In the genomic region with DNA sequence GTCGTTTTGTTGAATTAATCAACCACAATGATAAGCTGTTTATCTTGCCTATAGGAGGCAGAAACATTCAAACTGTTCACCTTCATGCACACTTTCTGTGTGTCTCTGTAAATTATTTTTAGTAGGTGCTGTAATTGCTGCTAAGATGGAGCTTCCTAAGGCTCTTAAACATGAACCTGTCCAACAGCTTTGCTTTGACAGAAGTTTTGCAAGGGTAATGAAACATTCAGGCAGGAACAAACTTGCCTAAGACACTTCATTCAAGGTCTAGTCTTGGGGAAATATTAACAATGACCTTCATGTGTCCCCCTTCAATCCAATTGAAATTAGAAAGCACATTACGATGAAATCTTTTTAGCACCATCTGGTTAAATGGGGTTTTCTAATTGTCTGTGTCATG, we compare ENCODE assay signal across 11 cellular contexts.
A peak's percentile ranks its signal among the peaks of the same experiment; 100 is the strongest.
DNase-seq lines count a peak whose midpoint lies in the region; ATAC-seq and TF ChIP-seq lines count a peak whose summit lies in the region.
"Had no signal": no experiment of that assay in that cellular context is flagged by ENCODE, and none has a peak within 500 bp of the region (broad histone marks: within the 10 kb centered on the region; RNA-seq: fewer than 3 reads in every experiment).

No MANE protein-coding gene starts in this region.

- peak; percentile 6 for ATAC-seq in HG03280 (IDR thresholded peaks at IDR 0.05; ENCODE audit: unreplicated experiment)
- ATAC-seq in stimulated activated effector memory CD8-positive, alpha-beta T cell treated with anti-CD3 and anti-CD28 coated beads, Interleukin-12 subunit alpha, Interleukin-12 subunit beta, amount 100 ng/mL, for 72 hours, result no peak
- ATAC-seq: A549, gastroesophageal sphincter had no signal

- H3K9me3 Mint-ChIP-seq in stimulated activated effector memory CD8-positive, alpha-beta T cell treated with anti-CD3 and anti-CD28 coated beads, Interleukin-12 subunit alpha, Interleukin-12 subunit beta, amount 100 ng/mL, for 72 hours, result peaks cover 3% of the 10 kb centered on the region

- H3K4me3 Mint-ChIP-seq in stimulated activated effector memory CD8-positive, alpha-beta T cell treated with anti-CD3 and anti-CD28 coated beads, Interleukin-12 subunit alpha, Interleukin-12 subunit beta, amount 100 ng/mL, for 72 hours, result peak overlapping the region; percentile 7

- no peaks in the 10 kb centered on the region for H3K36me3 Mint-ChIP-seq in stimulated activated effector memory CD8-positive, alpha-beta T cell treated with anti-CD3 and anti-CD28 coated beads, Interleukin-12 subunit alpha, Interleukin-12 subunit beta, amount 100 ng/mL, for 72 hours

- peaks cover 10% of the 10 kb centered on the region for H3K4me1 Mint-ChIP-seq in stimulated activated effector memory CD8-positive, alpha-beta T cell treated with anti-CD3 and anti-CD28 coated beads, Interleukin-12 subunit alpha, Interleukin-12 subunit beta, amount 100 ng/mL, for 72 hours

- H3K27ac ChIP-seq in VCaP, result peak overlapping the region; percentile 37; the same call in 1 of the 2 replicates
- H3K27ac ChIP-seq: A549, gastroesophageal sphincter had no signal

- H3K27ac Mint-ChIP-seq in stimulated activated effector memory CD8-positive, alpha-beta T cell treated with anti-CD3 and anti-CD28 coated beads, Interleukin-12 subunit alpha, Interleukin-12 subunit beta, amount 100 ng/mL, for 72 hours, result no peak overlapping the region

- DNase-seq in NCI-H446 treated with DMSO at 0.1 percent for 48 hours (lab: John Stamatoyannopoulos, UW), result peak; percentile 33
- DNase-seq in NCI-H446 (lab: John Stamatoyannopoulos, UW), result no peak
- DNase-seq in stimulated activated effector memory CD8-positive, alpha-beta T cell treated with anti-CD3 and anti-CD28 coated beads, Interleukin-12 subunit alpha, Interleukin-12 subunit beta, amount 100 ng/mL, for 72 hours (ENCODE audit: low spot score in 2 of 2), result no peak
- DNase-seq in NCI-H2196 treated with DMSO at 0.1 percent for 48 hours (lab: John Stamatoyannopoulos, UW; ENCODE audit: unreplicated experiment), result no peak
- DNase-seq in ureter (ENCODE audit: low spot score), result no peak
- DNase-seq in NOMO-1 treated with dmso at 0.1 percent for 144 hours (lab: John Stamatoyannopoulos, UW; ENCODE audit: unreplicated experiment), result no peak
- DNase-seq: activated T-cell treated with anti-CD3 and anti-CD28 coated beads, Interleukin-2, amount 50 U/mL, for 48 hours had no signal

- TF ChIP-seq CTCF in VCaP (conservative IDR thresholded peaks at IDR 0.05), result no peak
